ENCODE assay signal across 9 cellular contexts in the genomic region with DNA sequence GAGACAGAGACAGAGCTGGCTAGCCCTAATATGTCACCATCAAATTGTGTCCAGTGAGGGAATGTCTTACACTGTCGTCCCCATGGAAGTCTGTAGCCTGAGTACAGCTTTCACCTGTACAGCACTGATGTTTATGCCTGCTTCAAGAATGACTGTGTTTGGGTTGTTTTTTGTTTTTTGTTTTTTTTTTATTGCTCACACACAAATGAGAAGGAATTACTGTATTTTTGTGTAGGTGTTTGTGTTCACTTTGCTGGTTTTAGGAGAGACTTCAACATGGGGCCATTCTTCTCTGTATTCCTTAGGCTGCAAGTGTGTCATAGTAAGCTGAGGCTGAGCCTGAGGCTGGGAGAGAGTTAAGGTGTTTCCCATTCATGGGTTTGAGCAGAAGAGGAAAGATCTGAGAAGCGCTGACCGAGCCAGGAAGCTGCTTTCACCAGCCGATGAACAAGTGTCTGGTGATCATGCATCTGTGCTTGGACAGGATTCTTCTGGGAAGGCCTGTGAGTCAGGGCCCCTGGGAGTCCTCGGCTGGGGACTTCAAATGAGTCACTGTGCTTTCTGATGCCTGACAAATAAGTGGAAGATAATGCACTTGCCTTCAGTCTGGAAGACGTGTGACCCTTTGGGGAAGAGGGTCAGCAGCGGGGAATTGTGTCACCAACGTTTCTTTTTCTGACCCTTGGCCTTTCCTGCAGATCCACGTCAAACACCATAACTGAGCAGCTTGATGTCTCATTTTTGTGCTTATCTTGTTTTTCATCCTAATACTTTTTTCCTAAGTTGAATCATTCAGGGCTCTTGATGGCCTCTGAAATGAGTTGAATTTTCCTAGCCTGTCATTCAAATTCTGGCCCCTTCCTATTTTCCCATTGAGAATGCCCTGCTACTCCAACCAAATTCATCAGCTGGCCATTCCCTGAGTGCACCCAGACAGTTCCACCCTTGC. TPM values are rescaled to one million over a fixed set of nuclear protein-coding genes. Genes with fewer than 3 reads are reported as not detected.
DNase-seq lines count a peak whose midpoint lies in the region; ATAC-seq and TF ChIP-seq lines count a peak whose summit lies in the region.
"Had no signal": no experiment of that assay in that cellular context is flagged by ENCODE, and none has a peak within 500 bp of the region (broad histone marks: within the 10 kb centered on the region; RNA-seq: fewer than 3 reads in every experiment).

No MANE protein-coding gene starts in this region.

- H3K27me3 Mint-ChIP-seq in HFFc6 (ENCODE audit: insufficient read depth), result no peaks in the 10 kb centered on the region

- no peaks in the 10 kb centered on the region for H3K9me3 Mint-ChIP-seq in HFFc6

- TF ChIP-seq CTCF in HFFc6 (IDR thresholded peaks at IDR 0.05) (no peak), astrocyte of the cerebellum (IDR thresholded peaks at IDR 0.05; ENCODE audit: low read depth, low read length, missing control alignments) (no peak)

- H3K4me1 Mint-ChIP-seq in HFFc6 (ENCODE audit: low read depth), result peaks cover 64% of the 10 kb centered on the region

- in situ Hi-C loops in astrocyte of the cerebellum (cut with HindIII; ENCODE audit: low sequenced_read_pairs), result no loop called here

- H3K36me3 Mint-ChIP-seq in HFFc6 (ENCODE audit: low read depth), result no peaks in the 10 kb centered on the region

- no peak for ATAC-seq in HG03135 (IDR thresholded peaks at IDR 0.05; ENCODE audit: unreplicated experiment)

- peak overlapping the region; percentile 89 for H3K27ac Mint-ChIP-seq in HFFc6

- H3K4me3 ChIP-seq in astrocyte of the cerebellum (ENCODE audit: low read depth, low read length), result no peak overlapping the region

- peak overlapping the region; percentile 56 for H3K4me3 Mint-ChIP-seq in HFFc6

- peak; percentile 56 for DNase-seq in 8988T
- DNase-seq in HFFc6, result peak; percentile 97
- peak; percentile 52 for DNase-seq in astrocyte of the cerebellum (ENCODE audit: low read depth)
- peak; percentile 100 for DNase-seq in kidney tubule cell (ENCODE audit: low spot score)
- no peak for DNase-seq in NCI-H82 treated with DMSO at 0.1 percent for 48 hours (lab: John Stamatoyannopoulos, UW; ENCODE audit: unreplicated experiment)
- no peak for DNase-seq in LoVo (ENCODE audit: low spot score)
- no peak for DNase-seq in activated CD8-positive, alpha-beta memory T cell treated with anti-CD3 and anti-CD28 coated beads for 24 hours
- DNase-seq: DND-41 had no signal

RNA-seq across cellular contexts. Expression of a gene that starts 36.7 kb away (rescaled TPM):
- 100 to 1,000 TPM; 146 to 172 (median 158) TPM for total RNA-seq in HFFc6 (2021; fragmentation: NEBNext Ultra II Directional; extraction: Animal tissue kit (Norgen Biotek cat#: 25700))

Comparison
In these comparisons a context has a peak if more than half of its experiments do, and no peak if none do; other contexts are left out.
1. DNase-seq: peak in 8988T (single experiment), HFFc6 (single experiment), astrocyte of the cerebellum (single experiment) and kidney tubule cell (single experiment); none in NCI-H82 treated with DMSO at 0.1 percent for 48 hours (single experiment), LoVo (single experiment) and activated CD8-positive, alpha-beta memory T cell treated with anti-CD3 and anti-CD28 coated beads for 24 hours (single experiment).